ENCODE assay signal across 8 cellular contexts in genomic region chr19:48967346-48968178, GRCh38. TPM values are rescaled to one million over a fixed set of nuclear protein-coding genes. Genes with fewer than 3 reads are reported as not detected.
DNase-seq lines count a peak whose midpoint lies in the region; ATAC-seq and TF ChIP-seq lines count a peak whose summit lies in the region.

No MANE protein-coding gene starts in this region.

- H3K4me3 ChIP-seq in MM.1S (ENCODE audit: low read length): no peak overlapping the region
- peak overlapping the region; percentile 81 to 92 (median 88) for H3K4me3 ChIP-seq in breast epithelium
- H3K4me3 ChIP-seq in mesendoderm (ENCODE audit: low read length): no peak overlapping the region

- H2AFZ ChIP-seq in MM.1S (ENCODE audit: low read length): no peak overlapping the region

- H4K5ac ChIP-seq in mesendoderm (ENCODE audit: low read length): no peak overlapping the region

- no peak overlapping the region for H2BK15ac ChIP-seq in mesendoderm (replicated peaks; ENCODE audit: low read depth)

- DNase-seq in Caki2 (ENCODE audit: low read depth): peak; percentile 73
- no peak for DNase-seq in MM.1S
- DNase-seq in breast epithelium (ENCODE audit: low spot score in 2 of 2): no peak
- DNase-seq in mesendoderm: peak; percentile 70
- DNase-seq in central memory CD4-positive, alpha-beta T cell: no peak
- no peak for DNase-seq in NCI-H2227 (lab: John Stamatoyannopoulos, UW; ENCODE audit: unreplicated experiment)
- no peak for DNase-seq in cerebellar nuclear complex (lab: John Stamatoyannopoulos, UW)

- H3K23ac ChIP-seq in mesendoderm (ENCODE audit: low read length): no peak overlapping the region

- peaks cover 6% of the 10 kb centered on the region for H3K79me1 ChIP-seq in mesendoderm (ENCODE audit: low read length)

- H3K18ac ChIP-seq in mesendoderm (ENCODE audit: low read length): no peak overlapping the region

- H2AK5ac ChIP-seq in mesendoderm (ENCODE audit: low read length): no peak overlapping the region

- H3K4me1 ChIP-seq in MM.1S (ENCODE audit: low read length) (peaks cover 37% of the 10 kb centered on the region), breast epithelium (peaks cover 0 to 14% of the 10 kb centered on the region in 2 donors), mesendoderm (ENCODE audit: control insufficient read depth, low read depth, low read length) (peaks cover 14% of the 10 kb centered on the region)

- H3K9ac ChIP-seq in MM.1S (ENCODE audit: low read length) (no peak overlapping the region), mesendoderm (ENCODE audit: low read length) (no peak overlapping the region)

- H3K36me3 ChIP-seq in MM.1S (replicated peaks; ENCODE audit: insufficient read depth, low read length): no peaks in the 10 kb centered on the region
- no peaks in the 10 kb centered on the region for H3K36me3 ChIP-seq in breast epithelium
- no peaks in the 10 kb centered on the region for H3K36me3 ChIP-seq in mesendoderm (ENCODE audit: control insufficient read depth, insufficient read depth, low read length)

- intact Hi-C loops in breast epithelium (cut with DNase I; ENCODE audit: low total_unique reads): no loop called here

- no peaks in the 10 kb centered on the region for H3K9me3 ChIP-seq in MM.1S (replicated peaks; ENCODE audit: insufficient read depth, low read length)
- H3K9me3 ChIP-seq in breast epithelium: no peaks in the 10 kb centered on the region

- WGBS in mesendoderm (ENCODE audit: extremely low coverage, insufficient coverage, low lambda C conversion rate): no CpG with 5 or more reads among the region's 14 CpGs

- H4K8ac ChIP-seq in mesendoderm (ENCODE audit: low read depth, low read length): no peak overlapping the region

- no peak overlapping the region for H3K4ac ChIP-seq in mesendoderm (ENCODE audit: low read depth, low read length)

- no peaks in the 10 kb centered on the region for H3K27me3 ChIP-seq in MM.1S (replicated peaks; ENCODE audit: insufficient read depth, low read length)
- no peaks in the 10 kb centered on the region for H3K27me3 ChIP-seq in breast epithelium
- no peaks in the 10 kb centered on the region for H3K27me3 ChIP-seq in mesendoderm (ENCODE audit: insufficient read depth, low read length, poor library complexity)

- peak; percentile 19 for TF ChIP-seq POLR2A in breast epithelium (IDR thresholded peaks at IDR 0.05)

- H2BK120ac ChIP-seq in mesendoderm (ENCODE audit: low read depth, low read length): no peak overlapping the region

- H3K4me2 ChIP-seq in MM.1S (ENCODE audit: low read depth, low read length) (peak overlapping the region; percentile 85; the same call in 1 of the 2 replicates), mesendoderm (ENCODE audit: low read length) (no peak overlapping the region)

- H3K27ac ChIP-seq in MM.1S (ENCODE audit: low read length): peak overlapping the region; percentile 47; the same call in 1 of the 2 replicates
- peak overlapping the region; percentile 92 to 93 for H3K27ac ChIP-seq in breast epithelium
- no peak overlapping the region for H3K27ac ChIP-seq in mesendoderm (ENCODE audit: low read depth, low read length)

- H3F3A ChIP-seq in MM.1S (ENCODE audit: insufficient read depth, low read length): peaks cover 47% of the 10 kb centered on the region

- H3K79me2 ChIP-seq in MM.1S (ENCODE audit: low read length): peaks cover 21% of the 10 kb centered on the region
- H3K79me2 ChIP-seq in mesendoderm (ENCODE audit: control insufficient read depth, insufficient read depth, low read length): peaks cover 13% of the 10 kb centered on the region

- no peak for ATAC-seq in HG02852 (IDR thresholded peaks at IDR 0.05; ENCODE audit: unreplicated experiment)

- in situ Hi-C loops in Caki2 (cut with HindIII; ENCODE audit: low pct_unique_long_range_greater_than_20kb, low sequenced_read_pairs): no loop called here

- no peaks in the 10 kb centered on the region for H4K20me1 ChIP-seq in MM.1S (ENCODE audit: insufficient read depth, low read length)

- H2BK5ac ChIP-seq in mesendoderm (ENCODE audit: low read length): no peak overlapping the region

- H3K9me2 ChIP-seq in MM.1S (replicated peaks; ENCODE audit: insufficient read depth, low read length): no peaks in the 10 kb centered on the region

- TF ChIP-seq CTCF in MM.1S (IDR thresholded peaks at IDR 0.05; ENCODE audit: low read length): no peak
- no peak for TF ChIP-seq CTCF in breast epithelium (IDR thresholded peaks at IDR 0.05)

- H3K56ac ChIP-seq in mesendoderm (ENCODE audit: low read length): no peak overlapping the region

RNA-seq across cellular contexts. Expression of gene FTL, which starts 2.5 kb away (rescaled TPM):
- total RNA-seq in Caki2 (2014; rRNA removed; shearing (Covaris generic); ENCODE audit: low replicate concordance): 13,494 and 14,762 TPM in 2 replicates
- over 10,000 TPM in 1 of 3 donors, 1,000 to 10,000 TPM in 2; 3,861 to 12,429 (median 4,028) TPM for total RNA-seq in breast epithelium
- polyA plus RNA-seq in mesendoderm (2013, experiment 1 of 2): 2,631 TPM
- polyA plus RNA-seq in mesendoderm (2013, experiment 2 of 2): 2,464 TPM

RNA-seq across cellular contexts. Expression of gene BAX, which starts 12.9 kb away (rescaled TPM):
- 188 and 220 TPM in 2 replicates for total RNA-seq in Caki2 (2014; rRNA removed; shearing (Covaris generic); ENCODE audit: low replicate concordance)
- 10 to 100 TPM; 34.2 to 56.0 (median 36.0) TPM for total RNA-seq in breast epithelium
- polyA plus RNA-seq in mesendoderm (2013, experiment 1 of 2): 77.7 TPM
- 82.3 TPM for polyA plus RNA-seq in mesendoderm (2013, experiment 2 of 2)

RNA-seq across cellular contexts. Expression of gene GYS1, which starts 25.5 kb away (rescaled TPM):
- 31.3 and 32.3 TPM in 2 replicates for total RNA-seq in Caki2 (2014; rRNA removed; shearing (Covaris generic); ENCODE audit: low replicate concordance)
- total RNA-seq in breast epithelium: 10 to 100 TPM; 24.0 to 26.4 (median 24.6) TPM
- 20.1 TPM for polyA plus RNA-seq in mesendoderm (2013, experiment 1 of 2)
- polyA plus RNA-seq in mesendoderm (2013, experiment 2 of 2): 19.3 TPM

RNA-seq across cellular contexts. Expression of gene RUVBL2, which starts 26.1 kb away (rescaled TPM):
- total RNA-seq in Caki2 (2014; rRNA removed; shearing (Covaris generic); ENCODE audit: low replicate concordance): 493 and 608 TPM in 2 replicates
- total RNA-seq in breast epithelium: 100 to 1,000 TPM in 1 of 3 donors, 10 to 100 TPM in 2; 74.1 to 104 (median 84.0) TPM
- 88.9 TPM for polyA plus RNA-seq in mesendoderm (2013, experiment 1 of 2)
- polyA plus RNA-seq in mesendoderm (2013, experiment 2 of 2): 92.5 TPM

RNA-seq across cellular contexts. Expression of gene DHDH, which starts 34.1 kb away (rescaled TPM):
- 1.6 and 4.4 TPM in 2 replicates for total RNA-seq in Caki2 (2014; rRNA removed; shearing (Covaris generic); ENCODE audit: low replicate concordance)
- 1 to 10 TPM in 1 of 3 donors, under 1 TPM in 1, not detected in 1; 0.96 to 1.3 TPM for total RNA-seq in breast epithelium
- polyA plus RNA-seq in mesendoderm (2013, experiment 1 of 2): 0.27 TPM
- 0.36 TPM for polyA plus RNA-seq in mesendoderm (2013, experiment 2 of 2)

Comparison
In these comparisons a context has a peak if more than half of its experiments do, and no peak if none do; other contexts are left out.
1. DNase-seq: peak in Caki2 (single experiment) and mesendoderm (single experiment); none in MM.1S (single experiment), breast epithelium (0 of 2), central memory CD4-positive, alpha-beta T cell (single experiment), NCI-H2227 (single experiment) and cerebellar nuclear complex (0 of 2).
2. H3K4me3 ChIP-seq: peak in breast epithelium (3 of 3); none in MM.1S (single experiment) and mesendoderm (single experiment).